8 cellular contexts compared by ENCODE assay signal in genomic region chr7:107501593-107501992, GRCh38. TPM values are rescaled to one million over a fixed set of nuclear protein-coding genes. Genes with fewer than 3 reads are reported as not detected.
A peak's percentile ranks its signal among the peaks of the same experiment; 100 is the strongest.
DNase-seq lines count a peak whose midpoint lies in the region; ATAC-seq, FAIRE-seq and TF ChIP-seq lines count a peak whose summit lies in the region.

No MANE protein-coding gene starts in this region.

- no peak overlapping the region for H2BK15ac ChIP-seq in mesenchymal stem cell (ENCODE audit: low read depth, poor library complexity, severe bottlenecking)

- H3K4me1 ChIP-seq in DOHH2 (ENCODE audit: control insufficient read depth, low read length) (no peaks in the 10 kb centered on the region), K562 (replicated peaks in 1 of 2; ENCODE audit: control insufficient read depth in 2 of 2, insufficient read depth in 2 of 2, low read length in 2 of 2) (peaks cover 2 to 3% of the 10 kb centered on the region in 2 experiments; a peak in 2 of 5 replicates), mesenchymal stem cell (ENCODE audit: control insufficient read depth, insufficient read depth, low read depth, low read length) (peaks cover 4% of the 10 kb centered on the region)

- peaks cover 2% of the 10 kb centered on the region; the same call in 1 of the 2 replicates for H3F3A ChIP-seq in DOHH2 (ENCODE audit: control insufficient read depth, insufficient read depth)

- TF ChIP-seq RAD21 in K562 (CRISPR knock-in tag; conservative IDR thresholded peaks at IDR 0.05 in 1 of 2, IDR thresholded peaks at IDR 0.05 in 1 of 2): peak; percentile 89 to 92

- no peak for TF ChIP-seq EP300 in K562 (IDR thresholded peaks at IDR 0.05; ENCODE audit: low read length)

- H3K9me1 ChIP-seq in K562 (ENCODE audit: control insufficient read depth, insufficient read depth, low read length): no peaks in the 10 kb centered on the region

- no peak overlapping the region for H3K4me2 ChIP-seq in DOHH2 (ENCODE audit: low read length)
- no peak overlapping the region for H3K4me2 ChIP-seq in K562 (ENCODE audit: insufficient read depth, low read length)
- H3K4me2 ChIP-seq in mesenchymal stem cell (ENCODE audit: low read length, poor library complexity, severe bottlenecking): no peak overlapping the region

- H4K8ac ChIP-seq in mesenchymal stem cell (ENCODE audit: low read length): no peak overlapping the region

- H3K4ac ChIP-seq in mesenchymal stem cell (ENCODE audit: low read depth in 1 of 2, low read length in 2 of 2): no peak overlapping the region

- H3K27me3 ChIP-seq in DOHH2 (ENCODE audit: control insufficient read depth, low read length) (no peaks in the 10 kb centered on the region), K562 (ENCODE audit: control insufficient read depth in 2 of 2, insufficient read depth in 2 of 2, low read length in 2 of 2) (no peaks in the 10 kb centered on the region), mesenchymal stem cell (ENCODE audit: control insufficient read depth in 1 of 2, insufficient read depth in 1 of 2, low read length in 2 of 2) (no peaks in the 10 kb centered on the region)

- FAIRE-seq in K562 (lab: Jason Lieb, UNC): peak; percentile 86

- no peak overlapping the region for H2BK5ac ChIP-seq in mesenchymal stem cell (ENCODE audit: low read depth, low read length, poor library complexity, severe bottlenecking)

- no peak overlapping the region for H3K9ac ChIP-seq in K562 (ENCODE audit: insufficient read depth in 1 of 2, low read depth in 2 of 2, low read length in 2 of 2)
- H3K9ac ChIP-seq in mesenchymal stem cell (ENCODE audit: low read length): no peak overlapping the region

- H3K4me3 ChIP-seq in DOHH2 (ENCODE audit: low read length): no peak overlapping the region
- no peak overlapping the region for H3K4me3 ChIP-seq in K562
- H3K4me3 ChIP-seq in mesenchymal stem cell (ENCODE audit: insufficient read depth in 1 of 2, low read depth in 1 of 2, low read length in 2 of 2): no peak overlapping the region

- H3K14ac ChIP-seq in mesenchymal stem cell (ENCODE audit: low read length in 2 of 2): no peak overlapping the region

- POLR2A ChIA-PET in K562 (lab: Yijun Ruan, JAX): interaction anchor here (0.7 to 1.7 kb wide), 7 partner anchors 19 to 645 kb away, joined by 3 to 6 read pairs (median 3); no protein-coding TSS in a partner anchor

- H3K27ac ChIP-seq in 22Rv1 (no peak overlapping the region), DOHH2 (ENCODE audit: low read depth, low read length) (no peak overlapping the region), K562 (ENCODE audit: extremely low read depth, low read depth, low read length) (no peak overlapping the region), mesenchymal stem cell (ENCODE audit: low read length, poor library complexity, severe bottlenecking) (no peak overlapping the region)

- no peaks in the 10 kb centered on the region for H3K9me2 ChIP-seq in DOHH2 (replicated peaks; ENCODE audit: control insufficient read depth, low read length)

- H3K79me1 ChIP-seq in mesenchymal stem cell (replicated peaks; ENCODE audit: low read length, poor library complexity, severe bottlenecking): peaks cover 10% of the 10 kb centered on the region

- H4K20me1 ChIP-seq in DOHH2 (ENCODE audit: control insufficient read depth, insufficient read depth, low read depth, low read length): no peaks in the 10 kb centered on the region
- no peaks in the 10 kb centered on the region for H4K20me1 ChIP-seq in K562 (replicated peaks; ENCODE audit: control insufficient read depth, insufficient read depth, low read length)

- TF ChIP-seq POLR2A in K562 (conservative IDR thresholded peaks at IDR 0.05): no peak

- DNase-seq in NCI-H1694 treated with DMSO at 0.1 percent for 48 hours (lab: John Stamatoyannopoulos, UW): peak; percentile 32
- DNase-seq in K562 (ENCODE audit: extremely low read depth in 1 of 4, low spot score in 3 of 4): peak; percentile 47 to 76 (median 62)
- peak; percentile 46 for DNase-seq in mesenchymal stem cell
- no peak for DNase-seq in sciatic nerve (ENCODE audit: low spot score)

- H3K36me3 ChIP-seq in DOHH2 (ENCODE audit: control insufficient read depth, low read length): peaks cover 3% of the 10 kb centered on the region; the same call in 1 of the 2 replicates
- H3K36me3 ChIP-seq in K562 (ENCODE audit: control insufficient read depth, insufficient read depth, low read length): peaks cover 6% of the 10 kb centered on the region; the same call in 1 of the 3 replicates
- peaks cover 4 to 5% of the 10 kb centered on the region in 2 experiments for H3K36me3 ChIP-seq in mesenchymal stem cell (ENCODE audit: control insufficient read depth in 1 of 2, insufficient read depth in 2 of 2, low read depth in 1 of 2, low read length in 2 of 2)

- H3K9me3 ChIP-seq in DOHH2 (ENCODE audit: control insufficient read depth, insufficient read depth, low read length) (no peaks in the 10 kb centered on the region), K562 (replicated peaks; ENCODE audit: control insufficient read depth, insufficient read depth, low read depth, low read length) (no peaks in the 10 kb centered on the region), mesenchymal stem cell (ENCODE audit: control insufficient read depth, low read length) (no peaks in the 10 kb centered on the region)

- no peak overlapping the region for H2BK12ac ChIP-seq in mesenchymal stem cell (ENCODE audit: low read length in 2 of 2)

- intact Hi-C loops in K562 (cut with micrococcal nuclease): loop anchor here (1.0 to 5.0 kb wide), 5 partner anchors 38 to 554 kb away; no protein-coding TSS in a partner anchor
- intact Hi-C loops in sciatic nerve (cut with DNase I): no loop called here

- H2AK5ac ChIP-seq in mesenchymal stem cell (ENCODE audit: low read length, severe bottlenecking): no peak overlapping the region

- no peak overlapping the region for H2BK120ac ChIP-seq in mesenchymal stem cell (ENCODE audit: low read depth, low read length)

- H2AFZ ChIP-seq in K562 (ENCODE audit: low read depth, low read length) (no peak overlapping the region), mesenchymal stem cell (ENCODE audit: low read depth, low read length) (no peak overlapping the region)

- H3K79me2 ChIP-seq in DOHH2 (ENCODE audit: control insufficient read depth, low read length) (0 out of 2 replicates have a peak, but pooled peaks cover 3% of the 10 kb centered on the region), K562 (ENCODE audit: control insufficient read depth, insufficient read depth, low read length) (peaks cover 13% of the 10 kb centered on the region; the same call in 1 of the 3 replicates)

- CTCF ChIA-PET in K562 (lab: Yijun Ruan, JAX; ENCODE audit: low intra/inter-chr PET ratio): interaction anchor here (0.6 to 3.3 kb wide), 4 partner anchors 38 to 351 kb away, joined by 3 to 12 read pairs (median 4); no protein-coding TSS in a partner anchor

- 71% methylated on average over 1 of the region's 1 CpG for WGBS in K562 (ENCODE audit: insufficient coverage, low coverage, missing lambda C conversion rate)
- WGBS in mesenchymal stem cell: no CpG with 5 or more reads among the region's 1 CpG

- H3K23ac ChIP-seq in mesenchymal stem cell (ENCODE audit: low read length in 2 of 2): no peak overlapping the region

- peak; percentile 92 for ATAC-seq in K562
- no peak for ATAC-seq in sciatic nerve
- ATAC-seq in GM19463 (IDR thresholded peaks at IDR 0.05; ENCODE audit: unreplicated experiment): no peak
- no peak for ATAC-seq in GM18870 (IDR thresholded peaks at IDR 0.05; ENCODE audit: unreplicated experiment)

- H4K91ac ChIP-seq in mesenchymal stem cell (ENCODE audit: low read length): no peak overlapping the region

- no peak overlapping the region for H3K18ac ChIP-seq in mesenchymal stem cell (ENCODE audit: low read depth in 1 of 2, low read length in 2 of 2)

- TF ChIP-seq CTCF in 22Rv1 (IDR thresholded peaks at IDR 0.05) (peak; percentile 80), DOHH2 (IDR thresholded peaks at IDR 0.05; ENCODE audit: low read depth, low read length, poor library complexity, severe bottlenecking) (peak; percentile 81), K562 (IDR thresholded peaks at IDR 0.05 in 2 of 3, conservative IDR thresholded peaks at IDR 0.05 in 1 of 3; ENCODE audit: insufficient read depth in 2 of 3, low read depth in 1 of 3, low read length in 3 of 3) (peak; percentile 63 to 96 (median 84); a peak in 5 of 6 replicates)

- no TSS peak for BruUV-seq in K562 (replicated peaks; lab: Mats Ljungman, UMichigan)

- in situ Hi-C loops in K562 (cut with MboI): no loop called here

RNA-seq across cellular contexts. Expression of gene GPR22, which starts 31.7 kb away (rescaled TPM):
- total RNA-seq in K562 (2011; cell fraction: chromatin; rRNA removed; ENCODE audit: low replicate concordance): 0.33 TPM in 1 of 2 replicates, not detected in the other
- not detected in 2 replicates for total RNA-seq in K562 (2011; cell fraction: nucleolus; rRNA removed)
- total RNA-seq in K562 (2011; cell fraction: nucleoplasm; rRNA removed): not detected in 2 replicates
- total RNA-seq in K562 (2014; rRNA removed) (not detected in 2 replicates), K562 (2014; rRNA removed; fragmentation: Illumina TruSeq; extraction: Trizol) (not detected in 2 replicates), K562 (2015; rRNA removed; fragmentation: Illumina TruSeq; extraction: Trizol) (not detected in 2 replicates), K562 (2021) (not detected in 2 replicates), sciatic nerve (not detected)
- polyA plus RNA-seq in K562 (2011; rRNA removed) (not detected in 2 replicates), K562 (2014; fragmentation: Illumina TruSeq; extraction: Trizol) (not detected in 2 replicates), K562 (2014; fragmentation: Nextera tagmentation; extraction: Ambion mirVana) (under 1 TPM; 0.07 to 0.20 TPM), K562 (2014; rRNA removed) (not detected in 2 replicates)
- polyA plus RNA-seq in K562 (2011; cell fraction: cytosol; rRNA removed): not detected in 2 replicates
- not detected in 2 replicates for polyA plus RNA-seq in K562 (2011; cell fraction: nucleus; rRNA removed)
- 0.11 TPM in 1 of 2 replicates, not detected in the other for polyA plus RNA-seq in K562 (2012)
- not detected in 2 replicates for polyA minus RNA-seq in K562 (2011; rRNA and poly(A)+ RNA removed)
- not detected in 2 replicates for polyA minus RNA-seq in K562 (2011; cell fraction: cytosol; rRNA and poly(A)+ RNA removed)
- polyA minus RNA-seq in K562 (2011; cell fraction: nucleus; rRNA and poly(A)+ RNA removed): 0.11 and 0.27 TPM in 2 replicates
- polyA plus RNA-seq in mesenchymal stem cell (2013, experiment 1 of 2): not detected
- not detected for polyA plus RNA-seq in mesenchymal stem cell (2013, experiment 2 of 2)
